9 cellular contexts compared by ENCODE assay signal in genomic region chr1:211643324-211644212, GRCh38. TPM values are rescaled to one million over a fixed set of nuclear protein-coding genes. Genes with fewer than 3 reads are reported as not detected.
DNase-seq lines count a peak whose midpoint lies in the region; ATAC-seq and TF ChIP-seq lines count a peak whose summit lies in the region.
"Had no signal": no experiment of that assay in that cellular context is flagged by ENCODE, and none has a peak within 500 bp of the region (broad histone marks: within the 10 kb centered on the region; RNA-seq: fewer than 3 reads in every experiment).

No MANE protein-coding gene starts in this region.

- DNase-seq in LHCN-M2 (ENCODE audit: low read depth) = peak; percentile 29
- DNase-seq in SK-N-SH = peak; percentile 78
- peak; percentile 93 for DNase-seq in renal cortical epithelial cell (ENCODE audit: low read depth)
- no peak for DNase-seq in GOT3 (lab: John Stamatoyannopoulos, UW)

- H3K36me3 ChIP-seq in SK-N-SH (replicated peaks in 1 of 2; ENCODE audit: control insufficient read depth in 1 of 2, insufficient read depth in 2 of 2, low read length in 1 of 2) = no peaks in the 10 kb centered on the region

- no peaks in the 10 kb centered on the region for H3K27me3 ChIP-seq in SK-N-SH (ENCODE audit: insufficient read depth)

- no peak for TF ChIP-seq CTCF in 22Rv1 (IDR thresholded peaks at IDR 0.05)
- no peak for TF ChIP-seq CTCF in SK-N-SH (IDR thresholded peaks at IDR 0.05)

- CTCF ChIA-PET in SK-N-SH (lab: Yijun Ruan, JAX) = interaction anchor here (0.5 to 5.5 kb wide), 11 partner anchors 10 to 1096 kb away, joined by 3 to 34 read pairs (median 4); partner anchors contain the start of gene SLC30A1

- no peaks in the 10 kb centered on the region for H4K20me1 ChIP-seq in SK-N-SH (ENCODE audit: insufficient read depth)

- no peak for TF ChIP-seq EP300 in SK-N-SH (IDR thresholded peaks at IDR 0.05; ENCODE audit: borderline replicate concordance in 1 of 2, low read depth in 1 of 2, low read length in 1 of 2)

- H3K27ac ChIP-seq in 22Rv1 = peak overlapping the region; percentile 77
- peak overlapping the region; percentile 36 to 47; a peak in 3 of 4 replicates for H3K27ac ChIP-seq in SK-N-SH (ENCODE audit: low read depth in 2 of 2, low read length in 1 of 2)
- H3K27ac ChIP-seq: SK-N-MC had no signal

- POLR2A ChIA-PET in SK-N-SH (lab: Yijun Ruan, JAX) = interaction anchor here (1.7 kb wide), 1 partner anchor 65 kb away, joined by 5 read pairs; the partner anchor contains the start of gene SLC30A1

- H2AFZ ChIP-seq in SK-N-SH (ENCODE audit: low read depth) = no peak overlapping the region; the same call in 1 of the 2 replicates

- peaks cover 32% of the 10 kb centered on the region for H3F3A ChIP-seq in SK-N-SH (replicated peaks; ENCODE audit: insufficient read depth)

- H3K9ac ChIP-seq in SK-N-SH = peak overlapping the region; percentile 24; the same call in 1 of the 2 replicates

- H3K9me2 ChIP-seq in SK-N-SH = no peaks in the 10 kb centered on the region

- peak overlapping the region; percentile 68 for H3K4me2 ChIP-seq in SK-N-SH

- peaks cover 13 to 19% of the 10 kb centered on the region in 2 experiments; a peak in 3 of 4 replicates for H3K4me1 ChIP-seq in SK-N-SH (ENCODE audit: control insufficient read depth in 1 of 2, insufficient read depth in 2 of 2, low read depth in 1 of 2, low read length in 1 of 2)

- 69% methylated on average over 15 of the region's 20 CpGs for WGBS in SK-N-SH (ENCODE audit: low lambda C conversion rate)

- TF ChIP-seq RAD21 in SK-N-SH (IDR thresholded peaks at IDR 0.05; ENCODE audit: low read length) = no peak

- H3K79me2 ChIP-seq in SK-N-SH (ENCODE audit: insufficient read depth) = no peaks in the 10 kb centered on the region

- no peaks in the 10 kb centered on the region for H3K9me3 ChIP-seq in SK-N-SH

- no peak overlapping the region for H3K4me3 ChIP-seq in SK-N-SH (ENCODE audit: low read depth in 2 of 2, low read length in 1 of 2)
- H3K4me3 ChIP-seq: SK-N-MC had no signal

- ATAC-seq in esophagus mucosa = peak; percentile 82
- ATAC-seq in GM18861 (IDR thresholded peaks at IDR 0.05; ENCODE audit: unreplicated experiment) = no peak
- ATAC-seq in HG03442 (IDR thresholded peaks at IDR 0.05; ENCODE audit: unreplicated experiment) = no peak

TF ChIP-seq in SK-N-SH, 30 proteins besides CTCF, POLR2A, EP300 and RAD21:
- TF ChIP-seq MAX (IDR thresholded peaks at IDR 0.05; ENCODE audit: low read depth) (no peak), MXI1 (IDR thresholded peaks at IDR 0.05; ENCODE audit: low read depth, low read length) (peak; percentile 44; the same call in 1 of the 2 replicates), TCF12 (IDR thresholded peaks at IDR 0.05) (peak; percentile 7; the same call in 1 of the 2 replicates), NFIC (IDR thresholded peaks at IDR 0.05; ENCODE audit: borderline replicate concordance) (peak; percentile 81)

RNA-seq across cellular contexts. Expression of gene NEK2, which starts 31.9 kb away (rescaled TPM):
- total RNA-seq in LHCN-M2 (2014; rRNA removed) (54.4 and 54.9 TPM in 2 replicates), esophagus mucosa (9.8 TPM), renal cortical epithelial cell (0.85 and 15.1 TPM in 2 replicates)
- 10.7 TPM for polyA plus RNA-seq in LHCN-M2 (2012)
- 8.2 and 9.4 TPM in 2 replicates for polyA plus RNA-seq in SK-N-SH (2012; rRNA removed)
- 11.5 and 12.7 TPM in 2 replicates for polyA plus RNA-seq in SK-N-SH (2012; cell fraction: cytosol; rRNA removed)
- polyA plus RNA-seq in SK-N-SH (2012; cell fraction: nucleus; rRNA removed) = 3.4 and 4.2 TPM in 2 replicates
